9 cellular contexts compared by ENCODE assay signal in the genomic region with DNA sequence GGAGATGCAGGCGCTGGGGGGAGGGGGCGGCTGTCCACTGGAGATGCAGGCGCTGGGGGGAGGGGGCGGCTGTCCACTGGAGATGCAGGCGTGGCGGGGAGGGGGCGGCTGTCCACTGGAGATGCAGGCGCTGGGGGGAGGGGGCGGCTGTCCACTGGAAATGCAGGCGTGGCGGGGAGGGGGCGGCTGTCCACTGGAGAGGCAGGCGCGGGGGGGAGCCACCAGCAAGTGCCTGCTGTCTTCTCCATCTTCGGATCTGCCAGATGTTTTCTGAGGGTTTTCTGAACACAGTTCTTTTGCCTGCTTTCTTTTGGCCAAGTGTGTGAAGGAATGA. TPM values are rescaled to one million over a fixed set of nuclear protein-coding genes. Genes with fewer than 3 reads are reported as not detected.
DNase-seq lines count a peak whose midpoint lies in the region; ATAC-seq, FAIRE-seq and TF ChIP-seq lines count a peak whose summit lies in the region.
"Not testable (repeated sequence)": the region's sequence is repeated elsewhere in the genome, so short reads cannot be mapped to it uniquely, and the experiment has no call there.
"Had no signal": no experiment of that assay in that cellular context is flagged by ENCODE, and none has a peak within 500 bp of the region (broad histone marks: within the 10 kb centered on the region; RNA-seq: fewer than 3 reads in every experiment).

No MANE protein-coding gene starts in this region.

- not testable (repeated sequence) for H3K9me2 ChIP-seq in Loucy (replicated peaks; ENCODE audit: low read depth, low read length)

- H2AFZ ChIP-seq in Loucy (ENCODE audit: low read length); astrocyte (ENCODE audit: low read depth, low read length): not testable (repeated sequence)

- H3K79me2 ChIP-seq in Loucy (ENCODE audit: insufficient read depth, low read length) (peaks cover 14% of the 10 kb centered on the region; the same call in 1 of the 2 replicates), astrocyte (ENCODE audit: insufficient read depth, low read length) (peaks cover 75% of the 10 kb centered on the region)

- H3K36me3 ChIP-seq in Loucy (ENCODE audit: insufficient read depth, low read length); esophagus (ENCODE audit: control insufficient read depth in 2 of 2, insufficient read depth in 2 of 2, low read length in 1 of 2); heart right ventricle; mucosa of rectum (ENCODE audit: control insufficient read depth in 2 of 2, insufficient read depth in 2 of 2, low read length in 2 of 2); sigmoid colon; tibial nerve: not testable (repeated sequence)
- peaks cover 15% of the 10 kb centered on the region for H3K36me3 ChIP-seq in astrocyte (ENCODE audit: insufficient read depth, low read length)

- TF ChIP-seq POLR2A in sigmoid colon (IDR thresholded peaks at IDR 0.05) = peak in 1 of 2 donors; percentile 16
- TF ChIP-seq POLR2A in tibial nerve (IDR thresholded peaks at IDR 0.05) = not testable (repeated sequence)

- H3K27ac ChIP-seq in AG04450 (ENCODE audit: low read depth, low read length) (peak overlapping the region; percentile 90), astrocyte (ENCODE audit: low read depth, low read length) (peak overlapping the region; percentile 69), esophagus (ENCODE audit: low read depth in 2 of 2, low read length in 1 of 2) (peak overlapping the region; percentile 45 to 65), heart right ventricle (peak overlapping the region in 7 of 10 donors; percentile 37 to 66 (median 56)), mucosa of rectum (ENCODE audit: low read depth in 2 of 2, low read length in 2 of 2) (peak overlapping the region; percentile 61 to 75), sigmoid colon (peak overlapping the region; percentile 87 to 98 (median 96)), tibial nerve (peak overlapping the region; percentile 25 to 90 (median 74))

- H3K9me3 Mint-ChIP-seq in astrocyte (ENCODE audit: unreplicated experiment) = not testable (repeated sequence)

- DNase-seq in AG04450 (ENCODE audit: low read depth, low spot score); astrocyte (ENCODE audit: low read depth); heart right ventricle; sigmoid colon; tibial nerve (ENCODE audit: low spot score in 2 of 2): not testable (repeated sequence)

- not testable (repeated sequence) for H4K20me1 ChIP-seq in Loucy (ENCODE audit: insufficient read depth, low read length, poor library complexity, severe bottlenecking)
- H4K20me1 ChIP-seq in astrocyte (ENCODE audit: insufficient read depth, low read length) = peaks cover 64% of the 10 kb centered on the region

- H3K4me3 Mint-ChIP-seq in astrocyte (ENCODE audit: unreplicated experiment) = peak overlapping the region; percentile 86

- intact Hi-C loops in heart right ventricle (cut with DNase I) = loop anchor here in 8 of 10 donors (5.0 to 10.0 kb wide), 5 partner anchors 110 to 470 kb away; no protein-coding TSS in a partner anchor
- intact Hi-C loops in sigmoid colon (cut with DNase I) = loop anchor here (2.0 to 10.0 kb wide), 3 partner anchors 93 to 620 kb away; partner anchors contain the start of genes BRD3OS and RNU6ATAC

- H3K4me3 ChIP-seq in AG04450 (ENCODE audit: low read depth, low read length) (peak overlapping the region; percentile 85), astrocyte (ENCODE audit: insufficient read depth, low read depth, low read length) (peak overlapping the region; percentile 58), heart right ventricle (peak overlapping the region in 9 of 10 donors; percentile 24 to 49 (median 47)), sigmoid colon (peak overlapping the region in 3 of 4 donors; percentile 70 to 90 (median 86)), tibial nerve (peak overlapping the region; percentile 2 to 49 (median 21))
- H3K4me3 ChIP-seq in Loucy (ENCODE audit: low read length, poor library complexity, severe bottlenecking); esophagus (ENCODE audit: low read depth in 1 of 2, low read length in 2 of 2); mucosa of rectum (ENCODE audit: low read length in 2 of 2): not testable (repeated sequence)

- FAIRE-seq in astrocyte (lab: Jason Lieb, UNC) = not testable (repeated sequence)

- 36 to 40% methylated on average over 7 to 12 of the region's 15 CpGs for WGBS in esophagus, 2 donors
- WGBS in heart right ventricle, 2 donors = 50 to 62% methylated on average over 5 to 11 of the region's 15 CpGs
- WGBS in sigmoid colon, 2 donors = 71 to 81% methylated on average over 13 to 14 of the region's 15 CpGs
- 24 to 31% methylated on average over 5 to 6 of the region's 15 CpGs for WGBS in tibial nerve, 2 donors

- CTCF ChIA-PET in AG04450 (lab: Charles Lee) = interaction anchor here (1.8 to 3.5 kb wide), 2 partner anchors 45 to 195 kb away, joined by 6 to 24 read pairs; no protein-coding TSS in a partner anchor

- TF ChIP-seq EP300 in sigmoid colon (IDR thresholded peaks at IDR 0.05); tibial nerve (IDR thresholded peaks at IDR 0.05): not testable (repeated sequence)

- H3K27ac Mint-ChIP-seq in astrocyte (ENCODE audit: unreplicated experiment) = peak overlapping the region; percentile 68

- peaks cover 17% of the 10 kb centered on the region for H3K36me3 Mint-ChIP-seq in astrocyte (ENCODE audit: low read depth, unreplicated experiment)

- POLR2A ChIA-PET in AG04450 (lab: Yijun Ruan, JAX) = interaction anchor here (1.0 to 2.3 kb wide), 5 partner anchors 17 to 188 kb away, joined by 4 to 24 read pairs (median 7); no protein-coding TSS in a partner anchor

- not testable (repeated sequence) for H3K27me3 Mint-ChIP-seq in astrocyte (ENCODE audit: low read depth, unreplicated experiment)

- peaks cover 48% of the 10 kb centered on the region for H3K4me1 Mint-ChIP-seq in astrocyte (ENCODE audit: low read depth, unreplicated experiment)

- H3K4me2 ChIP-seq in Loucy (ENCODE audit: low read depth, low read length, poor library complexity, severe bottlenecking) (peak overlapping the region; percentile 27), astrocyte (ENCODE audit: low read length) (peak overlapping the region; percentile 90)

- not testable (repeated sequence) for H3K9me3 ChIP-seq in AG04450 (ENCODE audit: control insufficient read depth, insufficient read depth, low read length); Loucy (ENCODE audit: insufficient read depth, low read depth, low read length); astrocyte (ENCODE audit: insufficient read depth, low read depth, low read length); esophagus (ENCODE audit: control insufficient read depth in 2 of 2, insufficient read depth in 1 of 2, low read depth in 1 of 2, low read length in 1 of 2); heart right ventricle; mucosa of rectum (ENCODE audit: control insufficient read depth in 2 of 2, low read length in 2 of 2); sigmoid colon; tibial nerve

- peaks cover 20% of the 10 kb centered on the region for H3K4me1 ChIP-seq in Loucy (ENCODE audit: insufficient read depth, low read length, poor library complexity, severe bottlenecking)
- peaks cover 53% of the 10 kb centered on the region for H3K4me1 ChIP-seq in astrocyte (ENCODE audit: insufficient read depth, low read length)
- peaks cover 5 to 24% of the 10 kb centered on the region in 2 donors for H3K4me1 ChIP-seq in esophagus (ENCODE audit: control insufficient read depth in 2 of 2, insufficient read depth in 2 of 2, low read length in 1 of 2)
- peaks cover 5 to 58% (median 36%) of the 10 kb centered on the region in 9 donors for H3K4me1 ChIP-seq in heart right ventricle
- peaks cover 5 to 12% of the 10 kb centered on the region in 2 donors for H3K4me1 ChIP-seq in mucosa of rectum (ENCODE audit: control insufficient read depth in 2 of 2, insufficient read depth in 2 of 2, low read length in 2 of 2)
- H3K4me1 ChIP-seq in sigmoid colon = peaks cover 0 to 66% (median 61%) of the 10 kb centered on the region in 4 donors
- H3K4me1 ChIP-seq in tibial nerve = peaks cover 0 to 80% (median 42%) of the 10 kb centered on the region in 4 donors

- not testable (repeated sequence) for H3K9ac ChIP-seq in Loucy (ENCODE audit: low read depth, low read length, poor library complexity, severe bottlenecking); mucosa of rectum (ENCODE audit: low read depth in 1 of 2, low read length in 2 of 2)
- peak overlapping the region; percentile 81 for H3K9ac ChIP-seq in astrocyte (ENCODE audit: low read length)

- not testable (repeated sequence) for H3K27me3 ChIP-seq in AG04450 (ENCODE audit: control insufficient read depth, insufficient read depth, low read length); Loucy (ENCODE audit: insufficient read depth, low read length, poor library complexity, severe bottlenecking); astrocyte (ENCODE audit: insufficient read depth, low read length); esophagus (ENCODE audit: control insufficient read depth in 1 of 2, insufficient read depth in 2 of 2, low read length in 2 of 2); mucosa of rectum (ENCODE audit: control insufficient read depth in 2 of 2, insufficient read depth in 2 of 2, low read length in 2 of 2); sigmoid colon; tibial nerve
- H3K27me3 ChIP-seq in heart right ventricle = peaks cover 0 to 30% (median 0%) of the 10 kb centered on the region in 7 donors

- TF ChIP-seq CTCF in AG04450 (IDR thresholded peaks at IDR 0.05; ENCODE audit: low read depth, low read length); Loucy (conservative IDR thresholded peaks at IDR 0.05; ENCODE audit: low read length); astrocyte (IDR thresholded peaks at IDR 0.05; ENCODE audit: insufficient read depth, low read depth, low read length); heart right ventricle (IDR thresholded peaks at IDR 0.05); sigmoid colon (IDR thresholded peaks at IDR 0.05); tibial nerve (IDR thresholded peaks at IDR 0.05): not testable (repeated sequence)

- ATAC-seq in heart right ventricle = not testable (repeated sequence)

- not testable (repeated sequence) for H3F3A ChIP-seq in Loucy (ENCODE audit: low read depth)

RNA-seq across cellular contexts. Expression of gene COL5A1, which starts 2.7 kb away (rescaled TPM):
- polyA plus RNA-seq in AG04450 (2011; rRNA removed) (73.3 and 91.7 TPM in 2 replicates), esophagus (1 to 10 TPM; 3.5 to 7.6 TPM), heart right ventricle (10 to 100 TPM; 13.8 to 19.7 TPM), sigmoid colon (10 to 100 TPM in 1 of 3 donors, 1 to 10 TPM in 2; 4.2 to 13.2 (median 4.4) TPM)
- 87.1 and 99.8 TPM in 2 replicates for polyA minus RNA-seq in AG04450 (2011; rRNA and poly(A)+ RNA removed)
- total RNA-seq in astrocyte (1,055 and 1,568 TPM in 2 replicates), heart right ventricle (10 to 100 TPM in 7 of 10 donors, 1 to 10 TPM in 3; 8.1 to 60.0 (median 12.2) TPM), sigmoid colon (100 to 1,000 TPM in 1 of 4 donors, 10 to 100 TPM in 3; 24.2 to 168 (median 59.4) TPM), tibial nerve (10 to 100 TPM; 51.9 to 78.3 (median 62.4) TPM)
- polyA plus RNA-seq: IgD-negative memory B cell had no signal
